Comparison of ENCODE assay signal across 1 cellular context in genomic region chr12:115504241-115504941, GRCh38.
TF ChIP-seq lines count a peak whose summit lies in the region.

No MANE protein-coding gene starts in this region.

TF ChIP-seq in HepG2, 621 proteins besides CTCF, POLR2A, EP300 and RAD21 (continued from another document):
- TF ChIP-seq ZNF609 (CRISPR knock-in tag; IDR thresholded peaks at IDR 0.05; ENCODE audit: borderline replicate concordance), result no peak
- no peak for TF ChIP-seq ATRX (CRISPR knock-in tag; IDR thresholded peaks at IDR 0.05; ENCODE audit: borderline replicate concordance)
- TF ChIP-seq ZFYVE20 (CRISPR knock-in tag; IDR thresholded peaks at IDR 0.05; ENCODE audit: borderline replicate concordance, low read depth), result no peak
- no peak for TF ChIP-seq ZNF143 (CRISPR knock-in tag; IDR thresholded peaks at IDR 0.05)
- no peak for TF ChIP-seq ZNF275 (CRISPR knock-in tag; IDR thresholded peaks at IDR 0.05; ENCODE audit: borderline replicate concordance)
- TF ChIP-seq ATF7 (IDR thresholded peaks at IDR 0.05), result no peak
- TF ChIP-seq ATF7 (CRISPR knock-in tag; IDR thresholded peaks at IDR 0.05), result no peak
- TF ChIP-seq NKX3-1 (CRISPR knock-in tag; IDR thresholded peaks at IDR 0.05), result no peak
- TF ChIP-seq CBX5 (CRISPR knock-in tag; IDR thresholded peaks at IDR 0.05; ENCODE audit: borderline replicate concordance), result no peak
TF ChIP-seq in HepG2: peak in this region for 0.
